28 cellular contexts compared by ENCODE assay signal in the genomic region with DNA sequence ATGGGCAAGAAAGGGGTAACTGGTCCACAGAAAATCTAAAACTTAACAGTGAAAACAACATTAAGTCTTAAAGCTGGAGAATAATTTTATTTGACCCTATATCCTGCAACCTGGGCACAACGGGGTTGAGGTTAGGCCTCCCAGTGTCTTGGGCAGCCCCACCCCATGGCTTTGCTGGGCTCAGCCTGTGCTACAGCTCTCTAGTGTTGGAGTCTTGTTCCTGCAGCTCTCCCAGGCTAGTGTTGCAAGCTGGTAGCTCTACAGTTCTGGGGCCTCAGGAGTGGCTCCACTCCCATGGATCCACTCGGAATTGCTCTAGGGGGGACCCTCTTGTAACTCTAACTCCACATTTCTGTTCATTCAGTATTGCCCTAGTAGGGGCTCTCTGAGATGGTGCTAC.
"Had no signal": no experiment of that assay in that cellular context is flagged by ENCODE, and none has a peak within 500 bp of the region (broad histone marks: within the 10 kb centered on the region; RNA-seq: fewer than 3 reads in every experiment).

No MANE protein-coding gene starts in this region.

- H3K9ac ChIP-seq: parathyroid adenoma had no signal

- H3K79me2 ChIP-seq: parathyroid adenoma had no signal

- H3K36me3 ChIP-seq: breast epithelium, colonic mucosa, esophagus squamous epithelium, gastroesophageal sphincter, right lobe of liver, stomach, suprapubic skin had no signal

- ATAC-seq: activated CD4-positive, CD25-positive, alpha-beta regulatory T cell treated with anti-CD3 and anti-CD28 coated beads, Interleukin-2, amount 50 U/mL, for 24 hours; activated T-cell treated with anti-CD3 and anti-CD28 coated beads, Interleukin-2, amount 50 U/mL, for 72 hours; effector memory CD8-positive, alpha-beta T cell; gastroesophageal sphincter; left cardiac atrium had no signal

- H3K4me1 ChIP-seq: breast epithelium, colonic mucosa, gastroesophageal sphincter, parathyroid adenoma, right lobe of liver, stomach, suprapubic skin had no signal

- FAIRE-seq: endothelial cell of umbilical vein, islet of Langerhans had no signal

- H2AFZ ChIP-seq: parathyroid adenoma had no signal

- H3K27ac ChIP-seq: breast epithelium, colonic mucosa, dorsolateral prefrontal cortex, esophagus squamous epithelium, gastroesophageal sphincter, parathyroid adenoma, right lobe of liver, skin epidermis, stomach, suprapubic skin had no signal

- DNase-seq: activated CD4-positive, alpha-beta memory T cell treated with anti-CD3 and anti-CD28 coated beads, Interleukin-2, amount 10 ng/mL, durations not matched to agents 7 days and 5 days; activated CD4-positive, alpha-beta T cell treated with anti-CD3 and anti-CD28 coated beads, Interleukin-2, amount 10 ng/mL, durations not matched to agents 24 days and 14 days; activated effector memory CD4-positive, alpha-beta T cell treated with Interleukin-2 at 50 U/mL for 16 hours; activated naive CD4-positive, alpha-beta T cell treated with anti-CD3 and anti-CD28 coated beads for 36 hours; activated naive CD8-positive, alpha-beta T cell treated with anti-CD3 and anti-CD28 coated beads, Interleukin-2, amount 10 ng/mL, durations not matched to agents 7 days and 5 days; activated T-cell treated with anti-CD3 and anti-CD28 coated beads, Interleukin-2, amount 50 U/mL, for 72 hours; amniotic stem cell; colonic mucosa; dorsolateral prefrontal cortex; effector memory CD8-positive, alpha-beta T cell; esophagus squamous epithelium; head of caudate nucleus; hypothalamus; left cardiac atrium; mesenchymal stem cell; naive B cell; nucleus accumbens; right lobe of liver; stimulated activated CD4-positive, alpha-beta T cell treated with anti-CD3 and anti-CD28 coated beads, Interleukin-1b, Interleukin-23, amount 100 ng/mL, for 48 hours; stomach had no signal

- H3K27me3 ChIP-seq: breast epithelium, colonic mucosa, dorsolateral prefrontal cortex, esophagus squamous epithelium, gastroesophageal sphincter, right lobe of liver, stomach, suprapubic skin had no signal

- H3K4me3 ChIP-seq: breast epithelium, colonic mucosa, dorsolateral prefrontal cortex, esophagus squamous epithelium, gastroesophageal sphincter, right lobe of liver, skin epidermis, stomach, suprapubic skin had no signal

- H3K9me3 ChIP-seq: breast epithelium, colonic mucosa, esophagus squamous epithelium, gastroesophageal sphincter, right lobe of liver, stomach, suprapubic skin had no signal
